8 cellular contexts compared by ENCODE assay signal in genomic region chr10:104339469-104340098, GRCh38. TPM values are rescaled to one million over a fixed set of nuclear protein-coding genes. Genes with fewer than 3 reads are reported as not detected.
DNase-seq lines count a peak whose midpoint lies in the region; ATAC-seq, FAIRE-seq and TF ChIP-seq lines count a peak whose summit lies in the region.

No MANE protein-coding gene starts in this region.

- H3K9me3 ChIP-seq in astrocyte (ENCODE audit: insufficient read depth, low read depth, low read length) (no peaks in the 10 kb centered on the region), spleen (no peaks in the 10 kb centered on the region)

- H3K4me3 ChIP-seq in astrocyte (ENCODE audit: insufficient read depth, low read depth, low read length) (peak overlapping the region; percentile 87), spleen (peak overlapping the region; percentile 76 to 97 (median 94))

- no peaks in the 10 kb centered on the region for H3K9me3 Mint-ChIP-seq in astrocyte (ENCODE audit: unreplicated experiment)
- H3K9me3 Mint-ChIP-seq in immature natural killer cell, result no peaks in the 10 kb centered on the region

- H4K20me1 ChIP-seq in astrocyte (ENCODE audit: insufficient read depth, low read length), result peaks cover 28% of the 10 kb centered on the region

- peak; percentile 58 for FAIRE-seq in astrocyte (lab: Jason Lieb, UNC)

- H3K27me3 Mint-ChIP-seq in astrocyte (ENCODE audit: low read depth, unreplicated experiment), result no peaks in the 10 kb centered on the region
- H3K27me3 Mint-ChIP-seq in immature natural killer cell (ENCODE audit: low read depth in 3 of 3), result peaks cover 15 to 27% (median 22%) of the 10 kb centered on the region in 3 donors

- peak overlapping the region; percentile 58 for H2AFZ ChIP-seq in astrocyte (ENCODE audit: low read depth, low read length)

- WGBS in spleen, 5 donors, result 22 to 33% (median 27%) methylated on average over 11 of the region's 11 CpGs

- H3K27ac Mint-ChIP-seq in astrocyte (ENCODE audit: unreplicated experiment), result peak overlapping the region; percentile 100
- peak overlapping the region; percentile 98 to 100 (median 100) for H3K27ac Mint-ChIP-seq in immature natural killer cell

- no peak for TF ChIP-seq CTCF in astrocyte (IDR thresholded peaks at IDR 0.05; ENCODE audit: insufficient read depth, low read depth, low read length)
- no peak for TF ChIP-seq CTCF in spleen (IDR thresholded peaks at IDR 0.05 in 8 of 11, conservative IDR thresholded peaks at IDR 0.05 in 3 of 11)

- TF ChIP-seq POLR2A in spleen (IDR thresholded peaks at IDR 0.05), result no peak

- peak overlapping the region; percentile 94 for H3K4me2 ChIP-seq in astrocyte (ENCODE audit: low read length)

- H3K4me3 Mint-ChIP-seq in astrocyte (ENCODE audit: unreplicated experiment) (peak overlapping the region; percentile 91), immature natural killer cell (peak overlapping the region; percentile 95 to 100 (median 97))

- intact Hi-C loops in Right ventricle myocardium superior (cut with DNase I) (loop anchor here (5.0 kb wide), 1 partner anchor 37 kb away; no protein-coding TSS in a partner anchor), Right ventricle myocardium inferior (cut with DNase I) (no loop called here), spleen (cut with DNase I; ENCODE audit: low total_unique reads) (no loop called here)

- DNase-seq in Right ventricle myocardium superior (no peak), Right ventricle myocardium inferior (ENCODE audit: missing footprints) (no peak), astrocyte (ENCODE audit: low read depth) (peak; percentile 78), immature natural killer cell (no peak), spleen (no peak), NCI-H526 (lab: John Stamatoyannopoulos, UW) (no peak), GF-D8 (lab: John Stamatoyannopoulos, UW) (no peak)
- DNase-seq in stimulated activated CD4-positive, alpha-beta T cell treated with anti-CD3 and anti-CD28 coated beads, Interleukin-4, amount 100 ng/mL, for 1 hour, result no peak

- H3K27me3 ChIP-seq in astrocyte (ENCODE audit: insufficient read depth, low read length) (no peaks in the 10 kb centered on the region), spleen (replicated peaks in 1 of 7) (no peaks in the 10 kb centered on the region)

- H3K36me3 Mint-ChIP-seq in astrocyte (ENCODE audit: low read depth, unreplicated experiment) (no peaks in the 10 kb centered on the region), immature natural killer cell (peaks cover 0 to 4% (median 0%) of the 10 kb centered on the region in 3 donors)

- peak; percentile 47 for ATAC-seq in Right ventricle myocardium superior (ENCODE audit: poor library complexity)
- ATAC-seq in Right ventricle myocardium inferior, result no peak

- H3K4me1 Mint-ChIP-seq in astrocyte (ENCODE audit: low read depth, unreplicated experiment) (peaks cover 12% of the 10 kb centered on the region), immature natural killer cell (peaks cover 41 to 48% of the 10 kb centered on the region in 2 donors)

- H3K27ac ChIP-seq in astrocyte (ENCODE audit: low read depth, low read length) (peak overlapping the region; percentile 99), spleen (peak overlapping the region; percentile 97 to 100 (median 98))

- H3K79me2 ChIP-seq in astrocyte (ENCODE audit: insufficient read depth, low read length), result peaks cover 41% of the 10 kb centered on the region

- peak overlapping the region; percentile 99 for H3K9ac ChIP-seq in astrocyte (ENCODE audit: low read length)

- H3K36me3 ChIP-seq in astrocyte (ENCODE audit: insufficient read depth, low read length) (no peaks in the 10 kb centered on the region), spleen (peaks cover 0 to 4% (median 0%) of the 10 kb centered on the region in 6 donors)

- peaks cover 41% of the 10 kb centered on the region for H3K4me1 ChIP-seq in astrocyte (ENCODE audit: insufficient read depth, low read length)
- H3K4me1 ChIP-seq in spleen, result peaks cover 21 to 58% (median 42%) of the 10 kb centered on the region in 6 donors

RNA-seq across cellular contexts. Expression of gene ITPRIP, which starts 1.3 kb away (rescaled TPM):
- total RNA-seq in Right ventricle myocardium superior, result 29.1 TPM
- 28.2 TPM for total RNA-seq in Right ventricle myocardium inferior
- 21.7 and 21.9 TPM in 2 replicates for total RNA-seq in astrocyte
- 10 to 100 TPM; 37.0 to 67.8 (median 53.3) TPM for polyA plus RNA-seq in immature natural killer cell
- total RNA-seq in spleen, result 10 to 100 TPM; 21.6 to 37.8 (median 32.3) TPM
- polyA plus RNA-seq in spleen, result 1 to 10 TPM; 7.2 to 9.5 (median 8.5) TPM

RNA-seq across cellular contexts. Expression of gene CFAP58, which starts 14.0 kb away (rescaled TPM):
- total RNA-seq in Right ventricle myocardium superior (2.2 TPM), Right ventricle myocardium inferior (1.1 TPM), astrocyte (0.82 and 0.86 TPM in 2 replicates), spleen (1 to 10 TPM in 1 of 7 donors, under 1 TPM in 5, not detected in 1; 0.37 to 1.4 (median 0.46) TPM)
- polyA plus RNA-seq in immature natural killer cell (not detected), spleen (under 1 TPM; 0.10 to 0.36 (median 0.15) TPM)
